23 cellular contexts compared by ENCODE assay signal in the genomic region with DNA sequence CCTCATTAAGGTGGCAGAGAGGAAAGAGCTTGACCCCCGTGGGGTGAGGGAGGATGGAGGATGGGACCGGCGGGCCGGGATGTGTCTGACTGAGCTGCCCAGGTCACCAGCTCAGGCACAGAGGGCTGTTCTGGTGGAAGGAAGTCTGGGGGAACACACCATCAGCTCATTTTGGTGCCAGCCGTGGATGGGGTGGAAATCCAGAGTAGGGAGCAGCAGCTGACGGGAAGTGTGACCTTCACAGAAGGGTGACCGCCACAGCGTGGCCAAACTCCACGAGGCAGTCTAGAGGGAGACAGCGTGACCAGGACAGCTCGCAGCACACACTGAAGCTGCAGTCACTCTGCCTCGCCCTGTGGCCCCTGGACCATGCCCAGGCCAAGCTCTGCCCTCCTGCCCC. TPM values are rescaled to one million over a fixed set of nuclear protein-coding genes. Genes with fewer than 3 reads are reported as not detected.
DNase-seq lines count a peak whose midpoint lies in the region; ATAC-seq, FAIRE-seq and TF ChIP-seq lines count a peak whose summit lies in the region.
"Had no signal": no experiment of that assay in that cellular context is flagged by ENCODE, and none has a peak within 500 bp of the region (broad histone marks: within the 10 kb centered on the region; RNA-seq: fewer than 3 reads in every experiment).

No MANE protein-coding gene starts in this region.

- H3K27me3 ChIP-seq in heart right ventricle, result peaks cover 0 to 21% (median 3%) of the 10 kb centered on the region in 7 donors
- H3K27me3 ChIP-seq in BLaER1 treated with 17β-estradiol and CSF1 and Interleukin-3, amounts not matched to agents 10 nM and 100 nM, result peaks cover 0 to 29% (median 0%) of the 10 kb centered on the region in 11 experiments; a peak in 7 of 22 replicates
- H3K27me3 ChIP-seq: Peyer's patch had no signal

- no peak overlapping the region for H3K27ac ChIP-seq in heart right ventricle
- H3K27ac ChIP-seq in BLaER1 treated with 17β-estradiol and CSF1 and Interleukin-3, amounts not matched to agents 10 nM and 100 nM, result no peak overlapping the region
- no peak overlapping the region for H3K27ac ChIP-seq in kidney (ENCODE audit: low read depth in 2 of 2, low read length in 2 of 2)
- H3K27ac ChIP-seq: GM23248, Peyer's patch had no signal

- H3K4me3 ChIP-seq in heart right ventricle (no peak overlapping the region), kidney (ENCODE audit: low read length in 2 of 2) (no peak overlapping the region)
- no peak overlapping the region for H3K4me3 ChIP-seq in BLaER1 treated with 17β-estradiol and CSF1 and Interleukin-3, amounts not matched to agents 10 nM and 100 nM
- H3K4me3 ChIP-seq: GM23248, Peyer's patch had no signal

- H3K9me3 Mint-ChIP-seq in stimulated activated effector memory CD8-positive, alpha-beta T cell treated with anti-CD3 and anti-CD28 coated beads, Interleukin-12 subunit alpha, Interleukin-12 subunit beta, amount 100 ng/mL, for 72 hours, result no peaks in the 10 kb centered on the region
- H3K9me3 Mint-ChIP-seq: CD4-positive, alpha-beta T cell had no signal

- no peak overlapping the region for H3K4me3 Mint-ChIP-seq in stimulated activated effector memory CD8-positive, alpha-beta T cell treated with anti-CD3 and anti-CD28 coated beads, Interleukin-12 subunit alpha, Interleukin-12 subunit beta, amount 100 ng/mL, for 72 hours
- H3K4me3 Mint-ChIP-seq: CD4-positive, alpha-beta T cell; H9; HFFc6 had no signal

- DNase-seq in Right ventricle myocardium inferior (ENCODE audit: missing footprints) (peak; percentile 59), heart right ventricle (no peak), kidney (peak; percentile 70), GM03348 (ENCODE audit: low spot score) (no peak)
- DNase-seq in stimulated activated effector memory CD8-positive, alpha-beta T cell treated with anti-CD3 and anti-CD28 coated beads, Interleukin-12 subunit alpha, Interleukin-12 subunit beta, amount 100 ng/mL, for 72 hours (ENCODE audit: low spot score in 2 of 2), result no peak
- DNase-seq: CD4-positive, alpha-beta T cell; COR-L47; DND-41; GM23248; H9; HFFc6; Karpas-422; MV-4-11; NCI-H1694; NCI-H2081 treated with DMSO at 0.1 percent for 48 hours; NCI-H2171 treated with DMSO at 0.1 percent for 48 hours; NCI-H524 treated with DMSO at 0.1 percent for 48 hours; NCI-H82 had no signal

- H4K20me1 ChIP-seq in BLaER1 treated with 17β-estradiol and CSF1 and Interleukin-3, amounts not matched to agents 10 nM and 100 nM, result 0 out of 22 replicates have a peak, but pooled peaks cover 0 to 9% (median 0%) of the 10 kb centered on the region in 11 experiments

- WGBS in heart right ventricle, 2 donors, result 59 to 66% methylated on average over 12 of the region's 12 CpGs

- peak overlapping the region in 8 of 11 experiments; percentile 1 to 26 (median 22); a peak in 7 of 22 replicates for H3K4me2 ChIP-seq in BLaER1 treated with 17β-estradiol and CSF1 and Interleukin-3, amounts not matched to agents 10 nM and 100 nM

- no peaks in the 10 kb centered on the region for H3K36me3 Mint-ChIP-seq in stimulated activated effector memory CD8-positive, alpha-beta T cell treated with anti-CD3 and anti-CD28 coated beads, Interleukin-12 subunit alpha, Interleukin-12 subunit beta, amount 100 ng/mL, for 72 hours

- H3K9me3 ChIP-seq in heart right ventricle (peaks cover 0 to 9% (median 0%) of the 10 kb centered on the region in 11 donors), kidney (ENCODE audit: control insufficient read depth in 1 of 2, low read length in 2 of 2) (no peaks in the 10 kb centered on the region)
- peaks cover 0 to 13% (median 8%) of the 10 kb centered on the region in 11 experiments; a peak in 12 of 22 replicates for H3K9me3 ChIP-seq in BLaER1 treated with 17β-estradiol and CSF1 and Interleukin-3, amounts not matched to agents 10 nM and 100 nM (replicated peaks in 1 of 11)
- H3K9me3 ChIP-seq: Peyer's patch had no signal

- peaks cover 14% of the 10 kb centered on the region for H3K4me1 Mint-ChIP-seq in stimulated activated effector memory CD8-positive, alpha-beta T cell treated with anti-CD3 and anti-CD28 coated beads, Interleukin-12 subunit alpha, Interleukin-12 subunit beta, amount 100 ng/mL, for 72 hours

- peaks cover 0 to 14% (median 3%) of the 10 kb centered on the region in 9 donors for H3K4me1 ChIP-seq in heart right ventricle
- peaks cover 38 to 85% (median 70%) of the 10 kb centered on the region in 10 experiments for H3K4me1 ChIP-seq in BLaER1 treated with 17β-estradiol and CSF1 and Interleukin-3, amounts not matched to agents 10 nM and 100 nM
- H3K4me1 ChIP-seq in kidney (ENCODE audit: control insufficient read depth in 1 of 2, insufficient read depth in 1 of 2, low read depth in 1 of 2, low read length in 2 of 2), result no peaks in the 10 kb centered on the region

- ATAC-seq in Right ventricle myocardium inferior (no peak), heart right ventricle (no peak), GM18502 (IDR thresholded peaks at IDR 0.05; ENCODE audit: poor library complexity, unreplicated experiment) (no peak)
- ATAC-seq in stimulated activated effector memory CD8-positive, alpha-beta T cell treated with anti-CD3 and anti-CD28 coated beads, Interleukin-12 subunit alpha, Interleukin-12 subunit beta, amount 100 ng/mL, for 72 hours, result no peak

- peak overlapping the region in 1 of 11 experiments; percentile 29; a peak in 1 of 22 replicates for H3K9ac ChIP-seq in BLaER1 treated with 17β-estradiol and CSF1 and Interleukin-3, amounts not matched to agents 10 nM and 100 nM
- no peak overlapping the region for H3K9ac ChIP-seq in kidney (ENCODE audit: low read length in 2 of 2)
- H3K9ac ChIP-seq: GM23248 had no signal

- H3K27ac Mint-ChIP-seq in stimulated activated effector memory CD8-positive, alpha-beta T cell treated with anti-CD3 and anti-CD28 coated beads, Interleukin-12 subunit alpha, Interleukin-12 subunit beta, amount 100 ng/mL, for 72 hours, result peak overlapping the region; percentile 59
- H3K27ac Mint-ChIP-seq: CD4-positive, alpha-beta T cell; H9; HFFc6 had no signal

- FAIRE-seq in kidney (lab: Jason Lieb, UNC), result no peak
- FAIRE-seq: A204.1, GM12891 had no signal

- TF ChIP-seq CTCF in heart right ventricle (IDR thresholded peaks at IDR 0.05) (no peak), kidney (IDR thresholded peaks at IDR 0.05; ENCODE audit: borderline replicate concordance, extremely low read depth, insufficient read depth) (no peak)

- H3K36me3 ChIP-seq in heart right ventricle (no peaks in the 10 kb centered on the region), kidney (ENCODE audit: control insufficient read depth in 1 of 2, insufficient read depth in 2 of 2, low read length in 2 of 2) (no peaks in the 10 kb centered on the region)
- no peaks in the 10 kb centered on the region for H3K36me3 ChIP-seq in BLaER1 treated with 17β-estradiol and CSF1 and Interleukin-3, amounts not matched to agents 10 nM and 100 nM
- H3K36me3 ChIP-seq: Peyer's patch had no signal

- intact Hi-C loops in Right ventricle myocardium inferior (cut with DNase I) (no loop called here), heart right ventricle (cut with DNase I) (loop anchor here in 3 of 10 donors (2.0 to 10.0 kb wide), 4 partner anchors 273 to 567 kb away; a partner anchor contains a TSS), kidney (cut with DNase I) (loop anchor here (5.0 to 10.0 kb wide), 2 partner anchors 274 to 317 kb away; a partner anchor contains a TSS)

RNA-seq across cellular contexts. Expression of a gene that starts 45.3 kb away (rescaled TPM):
- total RNA-seq in Right ventricle myocardium inferior (34.5 TPM), heart right ventricle (10 to 100 TPM; 30.5 to 50.6 (median 37.3) TPM), kidney (116 TPM)
- polyA plus RNA-seq in heart right ventricle (10 to 100 TPM; 24.8 to 59.8 TPM), kidney (ENCODE audit: insufficient read depth, low read depth, low replicate concordance) (35.3 TPM)

Comparison
In these comparisons a context has a peak if more than half of its experiments do, and no peak if none do; other contexts are left out.
1. DNase-seq: peak in Right ventricle myocardium inferior (single experiment) and kidney (single experiment); none in heart right ventricle (0 of 2), stimulated activated effector memory CD8-positive, alpha-beta T cell treated with anti-CD3 and anti-CD28 coated beads, Interleukin-12 subunit alpha, Interleukin-12 subunit beta, amount 100 ng/mL, for 72 hours (0 of 2) and GM03348 (single experiment).